In genomic region chr1:92736395-92736794, GRCh38 we compare ENCODE assay signal across 11 cellular contexts. TPM values are rescaled to one million over a fixed set of nuclear protein-coding genes. Genes with fewer than 3 reads are reported as not detected.
DNase-seq lines count a peak whose midpoint lies in the region; ATAC-seq, FAIRE-seq and TF ChIP-seq lines count a peak whose summit lies in the region.
"Had no signal": no experiment of that assay in that cellular context is flagged by ENCODE, and none has a peak within 500 bp of the region (broad histone marks: within the 10 kb centered on the region; RNA-seq: fewer than 3 reads in every experiment).

No MANE protein-coding gene starts in this region.

- H2BK120ac ChIP-seq in neuronal stem cell (ENCODE audit: low read depth, low read length): no peak overlapping the region

- H3K4me1 ChIP-seq in Panc1 (ENCODE audit: control insufficient read depth, insufficient read depth, low read length) (no peaks in the 10 kb centered on the region), neuronal stem cell (ENCODE audit: control insufficient read depth in 2 of 2, insufficient read depth in 1 of 2, low read depth in 1 of 2, low read length in 2 of 2) (no peaks in the 10 kb centered on the region)

- no peak overlapping the region for H2BK12ac ChIP-seq in neuronal stem cell (ENCODE audit: low read length)

- no peaks in the 10 kb centered on the region for H3K9me3 ChIP-seq in Panc1 (ENCODE audit: control insufficient read depth, insufficient read depth, low read depth, low read length)
- peaks cover 0 to 10% of the 10 kb centered on the region in 2 donors for H3K9me3 ChIP-seq in neuronal stem cell (replicated peaks in 1 of 2; ENCODE audit: control insufficient read depth in 2 of 2, insufficient read depth in 1 of 2, low read depth in 1 of 2, low read length in 2 of 2)

- intact Hi-C loops in Panc1 (cut with micrococcal nuclease; ENCODE audit: unreplicated experiment): no loop called here

- H3K4me3 ChIP-seq in AG09309 (ENCODE audit: control insufficient read depth, low read depth, low read length): no peak overlapping the region
- no peak overlapping the region for H3K4me3 ChIP-seq in Panc1 (ENCODE audit: low read depth in 2 of 2, low read length in 2 of 2)
- no peak overlapping the region for H3K4me3 ChIP-seq in foreskin fibroblast (ENCODE audit: low read depth in 1 of 2, low read length in 2 of 2)
- H3K4me3 ChIP-seq in neuronal stem cell (ENCODE audit: low read length in 2 of 2): no peak overlapping the region
- H3K4me3 ChIP-seq: skin epidermis had no signal

- ATAC-seq in Panc1: peak; percentile 72; the same call in 1 of the 2 replicates
- ATAC-seq in GM21619 (IDR thresholded peaks at IDR 0.05; ENCODE audit: unreplicated experiment): no peak
- ATAC-seq in GM21526 (IDR thresholded peaks at IDR 0.05; ENCODE audit: low FRiP score, unreplicated experiment): no peak

- no peak overlapping the region for H3K14ac ChIP-seq in neuronal stem cell (ENCODE audit: low read length)

- H4K91ac ChIP-seq in neuronal stem cell (ENCODE audit: low read depth, low read length, poor library complexity): no peak overlapping the region

- H3K36me3 ChIP-seq in Panc1 (ENCODE audit: control insufficient read depth, insufficient read depth, low read length): no peaks in the 10 kb centered on the region
- peaks cover 0 to 9% of the 10 kb centered on the region in 2 donors for H3K36me3 ChIP-seq in neuronal stem cell (replicated peaks in 1 of 2; ENCODE audit: control insufficient read depth in 2 of 2, insufficient read depth in 2 of 2, low read length in 2 of 2)

- FAIRE-seq in GM18507 (lab: Jason Lieb, UNC): peak; percentile 59

- no peak overlapping the region for H3K23ac ChIP-seq in neuronal stem cell (ENCODE audit: low read depth, low read length, poor library complexity)

- H4K8ac ChIP-seq in neuronal stem cell (ENCODE audit: low read depth, low read length): no peak overlapping the region

- H3K27ac ChIP-seq in Panc1 (ENCODE audit: low read length): no peak overlapping the region
- no peak overlapping the region for H3K27ac ChIP-seq in neuronal stem cell (replicated peaks; ENCODE audit: low read length)
- H3K27ac ChIP-seq: skin epidermis had no signal

- H2BK15ac ChIP-seq in neuronal stem cell (ENCODE audit: low read length): no peak overlapping the region

- POLR2A ChIA-PET in Panc1 (lab: Charles Lee): interaction anchor here (0.5 kb wide), 1 partner anchor 9 kb away, joined by 3 read pairs; no protein-coding TSS in a partner anchor

- no peak overlapping the region for H2AFZ ChIP-seq in neuronal stem cell (ENCODE audit: low read length)

- H3K27me3 ChIP-seq in Panc1 (ENCODE audit: control insufficient read depth, insufficient read depth, low read length) (no peaks in the 10 kb centered on the region), neuronal stem cell (ENCODE audit: control insufficient read depth in 3 of 3, insufficient read depth in 3 of 3, low read depth in 1 of 3, low read length in 3 of 3) (no peaks in the 10 kb centered on the region)

- no TSS peak for BruUV-seq in Panc1 (replicated peaks; lab: Mats Ljungman, UMichigan)

- H3K18ac ChIP-seq in neuronal stem cell (ENCODE audit: low read length): no peak overlapping the region

- TF ChIP-seq CTCF in AG09309 (IDR thresholded peaks at IDR 0.05; ENCODE audit: control insufficient read depth, insufficient read depth, low read depth, low read length, missing control alignments) (peak; percentile 11), Panc1 (IDR thresholded peaks at IDR 0.05) (peak; percentile 55), foreskin fibroblast (IDR thresholded peaks at IDR 0.05; ENCODE audit: low read depth, low read length) (peak; percentile 10)

- H3K79me1 ChIP-seq in neuronal stem cell (ENCODE audit: low read depth, low read length): no peaks in the 10 kb centered on the region

- WGBS in neuronal stem cell (ENCODE audit: extremely low coverage in 2 of 2, insufficient read length in 2 of 2, insufficient replicate concordance in 1 of 2), 2 donors: no CpG with 5 or more reads among the region's 4 CpGs

- no peak overlapping the region for H3K4ac ChIP-seq in neuronal stem cell (ENCODE audit: low read length)

- H3K9ac ChIP-seq in neuronal stem cell (ENCODE audit: low read depth, low read length, poor library complexity): no peak overlapping the region

- H3K4me2 ChIP-seq in neuronal stem cell (ENCODE audit: insufficient read depth, low read length, poor library complexity, severe bottlenecking): no peak overlapping the region

- in situ Hi-C loops in Panc1 (cut with HindIII; ENCODE audit: low pct_unique_long_range_greater_than_20kb, low sequenced_read_pairs): no loop called here

- no peak overlapping the region for H2AK5ac ChIP-seq in neuronal stem cell (ENCODE audit: low read depth, low read length)

- DNase-seq in AG09309 (ENCODE audit: low read depth) (no peak), GM18507 (ENCODE audit: extremely low spot score, insufficient read length, low read depth) (no peak), Panc1 (ENCODE audit: low read depth, low spot score) (no peak), foreskin fibroblast (no peak), midbrain (lab: John Stamatoyannopoulos, UW) (no peak), neuronal stem cell (ENCODE audit: low spot score) (no peak)
- DNase-seq: head of caudate nucleus, MV-4-11 had no signal

- CTCF ChIA-PET in Panc1 (lab: Charles Lee): interaction anchor here (0.6 kb wide), 2 partner anchors 8 to 40 kb away, joined by 5 to 7 read pairs; no protein-coding TSS in a partner anchor

- no peak overlapping the region for H2BK5ac ChIP-seq in neuronal stem cell (ENCODE audit: low read length)

RNA-seq across cellular contexts. Expression of gene EVI5, which starts 48.5 kb away (rescaled TPM):
- 21.2 TPM for total RNA-seq in Panc1 (2021; ENCODE audit: unreplicated experiment)
- 4.7 TPM for polyA plus RNA-seq in Panc1 (2012; ENCODE audit: insufficient read length)
- 10.4 TPM for polyA plus RNA-seq in neuronal stem cell (2013, experiment 1 of 2)
- 11.4 TPM for polyA plus RNA-seq in neuronal stem cell (2013, experiment 2 of 2)
